Comparison of ENCODE assay signal across 20 cellular contexts in genomic region chr12:46471404-46471803, GRCh38.
"Had no signal": no experiment of that assay in that cellular context is flagged by ENCODE, and none has a peak within 500 bp of the region (broad histone marks: within the 10 kb centered on the region; RNA-seq: fewer than 3 reads in every experiment).

No MANE protein-coding gene starts in this region.

- H3K27ac ChIP-seq: brain microvascular endothelial cell, neural progenitor cell had no signal

- H2AFZ ChIP-seq: neural progenitor cell had no signal

- H3K9me3 Mint-ChIP-seq: neural progenitor cell; stimulated activated effector memory CD8-positive, alpha-beta T cell treated with anti-CD3 and anti-CD28 coated beads, Interleukin-12 subunit alpha, Interleukin-12 subunit beta, amount 100 ng/mL, for 72 hours had no signal

- DNase-seq: activated CD4-positive, alpha-beta T cell treated with anti-CD3 and anti-CD28 coated beads, Interleukin-2, amount 50 U/mL, for 48 hours; activated CD4-positive, CD25-positive, alpha-beta regulatory T cell treated with anti-CD3 and anti-CD28 coated beads, Interleukin-2, amount 50 U/mL, for 72 hours; activated CD8-positive, alpha-beta memory T cell treated with anti-CD3 and anti-CD28 coated beads, Interleukin-2, amount 50 U/mL, for 4 hours; anterior cingulate cortex; brain microvascular endothelial cell; cortex of kidney; effector memory CD4-positive, alpha-beta T cell; heart left ventricle; islet precursor cell; midbrain; stimulated activated CD4-positive, alpha-beta T cell treated with anti-CD3 and anti-CD28 coated beads, Interleukin-1b, Interleukin-23, amount 100 ng/mL, for 48 hours; substantia nigra; SW 1271; T1000; uterus had no signal

- H3K4me3 Mint-ChIP-seq: neural progenitor cell; stimulated activated effector memory CD8-positive, alpha-beta T cell treated with anti-CD3 and anti-CD28 coated beads, Interleukin-12 subunit alpha, Interleukin-12 subunit beta, amount 100 ng/mL, for 72 hours had no signal

- H3K36me3 ChIP-seq: brain microvascular endothelial cell, heart left ventricle, neural progenitor cell, tibial nerve, uterus had no signal

- H3K4me1 ChIP-seq: neural progenitor cell had no signal

- H3K36me3 Mint-ChIP-seq: neural progenitor cell; stimulated activated effector memory CD8-positive, alpha-beta T cell treated with anti-CD3 and anti-CD28 coated beads, Interleukin-12 subunit alpha, Interleukin-12 subunit beta, amount 100 ng/mL, for 72 hours had no signal

- H3K4me2 ChIP-seq: neural progenitor cell had no signal

- H3K4me3 ChIP-seq: heart left ventricle, neural progenitor cell, tibial nerve, uterus had no signal

- ATAC-seq: heart left ventricle; left lobe of liver; sciatic nerve; stimulated activated effector memory CD8-positive, alpha-beta T cell treated with anti-CD3 and anti-CD28 coated beads, Interleukin-12 subunit alpha, Interleukin-12 subunit beta, amount 100 ng/mL, for 72 hours had no signal

- H3K27me3 ChIP-seq: brain microvascular endothelial cell, heart left ventricle, neural progenitor cell, tibial nerve, uterus had no signal

- H3K9me3 ChIP-seq: heart left ventricle, tibial nerve, uterus had no signal

- H3K4me1 Mint-ChIP-seq: neural progenitor cell had no signal

- H3K9ac ChIP-seq: neural progenitor cell had no signal

- H3K27ac Mint-ChIP-seq: neural progenitor cell; stimulated activated effector memory CD8-positive, alpha-beta T cell treated with anti-CD3 and anti-CD28 coated beads, Interleukin-12 subunit alpha, Interleukin-12 subunit beta, amount 100 ng/mL, for 72 hours had no signal
